14 cellular contexts compared by ENCODE assay signal in the genomic region with DNA sequence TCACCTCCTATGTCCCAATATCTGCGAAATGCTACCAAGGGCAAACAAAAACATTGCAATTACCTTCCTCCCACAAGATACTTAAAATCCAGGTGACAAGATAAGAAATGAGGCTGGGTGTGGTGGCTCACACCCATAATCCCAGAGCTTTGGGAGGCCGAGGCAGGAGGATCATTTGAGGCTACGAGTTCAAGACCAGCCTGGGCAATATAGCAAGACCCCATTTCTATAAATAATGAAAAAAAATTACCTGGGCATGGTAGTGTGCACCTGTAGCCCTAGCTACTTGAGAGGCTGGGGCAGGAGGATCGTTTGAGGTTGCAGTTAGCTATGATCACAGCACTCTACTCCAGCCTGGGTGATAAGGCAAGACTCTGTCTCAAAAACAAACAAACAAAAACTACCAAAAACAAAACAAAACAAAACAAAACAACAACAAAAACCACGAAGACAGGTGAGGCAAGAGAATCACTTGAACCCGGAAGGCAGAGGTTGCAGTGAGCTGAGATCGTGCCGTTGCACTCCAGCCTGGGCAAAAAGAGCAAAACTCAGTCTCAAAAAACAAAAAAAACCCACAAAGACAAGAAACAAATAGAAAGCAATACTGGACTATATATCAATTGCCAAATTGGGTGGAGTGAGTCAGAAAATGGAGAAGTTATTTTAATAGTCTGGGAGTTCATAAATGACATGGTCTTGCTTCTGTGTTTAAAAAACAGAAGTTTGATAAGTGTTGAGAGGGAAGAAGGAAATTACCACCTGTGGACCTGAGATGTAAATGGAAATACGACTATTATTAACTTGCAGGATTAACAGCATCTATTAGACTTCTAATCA.
A peak's percentile ranks its signal among the peaks of the same experiment; 100 is the strongest.
DNase-seq lines count a peak whose midpoint lies in the region; ATAC-seq and TF ChIP-seq lines count a peak whose summit lies in the region.
"Had no signal": no experiment of that assay in that cellular context is flagged by ENCODE, and none has a peak within 500 bp of the region (broad histone marks: within the 10 kb centered on the region; RNA-seq: fewer than 3 reads in every experiment).

No MANE protein-coding gene starts in this region.

- H3K4me3 Mint-ChIP-seq in CD4-positive, CD25-positive, alpha-beta regulatory T cell, result no peak overlapping the region
- H3K4me3 Mint-ChIP-seq in T-helper 17 cell, result peak overlapping the region; percentile 13

- H3K4me3 ChIP-seq in CD4-positive, CD25-positive, alpha-beta regulatory T cell (ENCODE audit: low read depth, low read length), result no peak overlapping the region
- no peak overlapping the region for H3K4me3 ChIP-seq in body of pancreas
- H3K4me3 ChIP-seq: heart right ventricle, lower lobe of right lung, prostate gland had no signal

- ATAC-seq in CD4-positive, CD25-positive, alpha-beta regulatory T cell (ENCODE audit: low read depth in 2 of 2), result no peak
- ATAC-seq in GM21360 (IDR thresholded peaks at IDR 0.05; ENCODE audit: unreplicated experiment), result peak; percentile 67
- peak; percentile 60 for ATAC-seq in HG03045 (IDR thresholded peaks at IDR 0.05; ENCODE audit: unreplicated experiment)
- ATAC-seq in T-helper 17 cell, result no peak
- no peak for ATAC-seq in body of pancreas
- ATAC-seq in HG03108 (IDR thresholded peaks at IDR 0.05; ENCODE audit: unreplicated experiment), result no peak
- ATAC-seq: heart right ventricle, lower lobe of right lung had no signal

- H3K27ac Mint-ChIP-seq in CD4-positive, CD25-positive, alpha-beta regulatory T cell, result peak overlapping the region in 2 of 3 donors; percentile 19 to 77
- H3K27ac Mint-ChIP-seq in T-helper 17 cell, result peak overlapping the region; percentile 61

- DNase-seq in CD4-positive, CD25-positive, alpha-beta regulatory T cell, result no peak
- DNase-seq in T-helper 17 cell (no peak), body of pancreas (no peak), amygdala (lab: John Stamatoyannopoulos, UW) (no peak), HuH-7 (ENCODE audit: low spot score) (no peak)
- DNase-seq: activated T-cell treated with anti-CD3 and anti-CD28 coated beads for 4 hours; heart right ventricle; lower lobe of right lung; MM.1S; stimulated activated CD4-positive, alpha-beta T cell treated with anti-CD3 and anti-CD28 coated beads, Interleukin-4, amount 100 ng/mL, for 24 hours had no signal

- WGBS in body of pancreas, 2 donors, result 87 to 91% methylated on average over 9 of the region's 9 CpGs

- no peaks in the 10 kb centered on the region for H3K27me3 ChIP-seq in CD4-positive, CD25-positive, alpha-beta regulatory T cell (ENCODE audit: control insufficient read depth, insufficient read depth, low read length)
- H3K27me3 ChIP-seq in body of pancreas, result no peaks in the 10 kb centered on the region
- H3K27me3 ChIP-seq: heart right ventricle had no signal

- H3K9me3 Mint-ChIP-seq in CD4-positive, CD25-positive, alpha-beta regulatory T cell, result no peaks in the 10 kb centered on the region

- H3K36me3 Mint-ChIP-seq in CD4-positive, CD25-positive, alpha-beta regulatory T cell, result peaks cover 22% of the 10 kb centered on the region
- H3K36me3 Mint-ChIP-seq in T-helper 17 cell (ENCODE audit: low read depth), result no peaks in the 10 kb centered on the region

- peaks cover 7 to 31% (median 12%) of the 10 kb centered on the region in 4 donors for H3K4me1 Mint-ChIP-seq in CD4-positive, CD25-positive, alpha-beta regulatory T cell
- H3K4me1 Mint-ChIP-seq in T-helper 17 cell, result peaks cover 2% of the 10 kb centered on the region

- no peaks in the 10 kb centered on the region for H3K36me3 ChIP-seq in CD4-positive, CD25-positive, alpha-beta regulatory T cell (ENCODE audit: control insufficient read depth, insufficient read depth, low read length)
- no peaks in the 10 kb centered on the region for H3K36me3 ChIP-seq in body of pancreas (replicated peaks in 1 of 2; ENCODE audit: insufficient read depth in 1 of 2, low read depth in 2 of 2)
- H3K36me3 ChIP-seq: heart right ventricle, lower lobe of right lung, prostate gland had no signal

- no peak overlapping the region for H3K27ac ChIP-seq in CD4-positive, CD25-positive, alpha-beta regulatory T cell (ENCODE audit: insufficient read depth, low read length, poor library complexity, severe bottlenecking)
- H3K27ac ChIP-seq in body of pancreas, result no peak overlapping the region
- H3K27ac ChIP-seq: heart right ventricle, lower lobe of right lung, prostate gland had no signal

- H3K4me1 ChIP-seq in CD4-positive, CD25-positive, alpha-beta regulatory T cell (ENCODE audit: control insufficient read depth, insufficient read depth, low read length, poor library complexity, severe bottlenecking), result no peaks in the 10 kb centered on the region
- peaks cover 14% of the 10 kb centered on the region for H3K4me1 ChIP-seq in body of pancreas
- H3K4me1 ChIP-seq: prostate gland had no signal

- intact Hi-C loops in body of pancreas (cut with DNase I), result no loop called here

- TF ChIP-seq CTCF in body of pancreas (IDR thresholded peaks at IDR 0.05), result no peak

- no peaks in the 10 kb centered on the region for H3K9me3 ChIP-seq in CD4-positive, CD25-positive, alpha-beta regulatory T cell (ENCODE audit: control insufficient read depth in 2 of 2, low read length in 2 of 2)
- H3K9me3 ChIP-seq in T-helper 17 cell (ENCODE audit: control insufficient read depth, low read length, poor library complexity, severe bottlenecking) (no peaks in the 10 kb centered on the region), body of pancreas (no peaks in the 10 kb centered on the region)
- H3K9me3 ChIP-seq: heart right ventricle, lower lobe of right lung, prostate gland had no signal

- no peaks in the 10 kb centered on the region for H3K27me3 Mint-ChIP-seq in CD4-positive, CD25-positive, alpha-beta regulatory T cell
- no peaks in the 10 kb centered on the region for H3K27me3 Mint-ChIP-seq in T-helper 17 cell

- TF ChIP-seq POLR2A in body of pancreas (IDR thresholded peaks at IDR 0.05), result no peak

Comparison
In these comparisons a context has a peak if more than half of its experiments do, and no peak if none do; other contexts are left out.
1. ATAC-seq: peak in GM21360 (single experiment) and HG03045 (single experiment); none in CD4-positive, CD25-positive, alpha-beta regulatory T cell (0 of 2), T-helper 17 cell (single experiment), body of pancreas (single experiment) and HG03108 (single experiment).